In the genomic region with DNA sequence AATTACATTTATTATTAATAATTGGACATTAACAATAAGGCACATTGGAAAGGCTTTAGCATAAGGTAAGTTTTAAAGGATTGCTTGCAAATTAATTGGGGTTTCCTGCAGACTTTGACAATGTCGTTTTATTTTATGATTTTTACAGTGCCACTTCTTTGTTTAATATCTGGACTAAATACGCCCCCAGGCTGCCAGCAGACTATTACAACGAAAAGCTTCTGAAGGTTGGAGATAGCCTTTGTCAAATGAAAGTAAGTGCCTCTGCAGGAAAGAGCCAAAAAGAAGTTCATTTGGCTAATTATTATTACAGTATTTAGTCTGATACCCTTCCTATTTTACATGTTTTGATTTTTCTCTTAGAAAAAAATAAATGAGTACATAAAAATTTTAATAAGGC, we compare ENCODE assay signal across 8 cellular contexts. TPM values are rescaled to one million over a fixed set of nuclear protein-coding genes. Genes with fewer than 3 reads are reported as not detected.
A peak's percentile ranks its signal among the peaks of the same experiment; 100 is the strongest.
DNase-seq lines count a peak whose midpoint lies in the region; ATAC-seq and TF ChIP-seq lines count a peak whose summit lies in the region.

No MANE protein-coding gene starts in this region.

- TF ChIP-seq CTCF in HEK293 (tag by site-specific recombination; IDR thresholded peaks at IDR 0.05) (no peak), activated B cell treated with CpG ODN at 0.5 μM for 24 hours (IDR thresholded peaks at IDR 0.05) (no peak), Caco-2 (IDR thresholded peaks at IDR 0.05; ENCODE audit: insufficient read depth in 1 of 2, low read depth in 1 of 2, low read length in 1 of 2, severe bottlenecking in 1 of 2, unreplicated experiment in 1 of 2) (no peak)

- POLR2A ChIA-PET in HEK293 (lab: Yijun Ruan, JAX) (interaction anchor here (0.6 kb wide), 1 partner anchor 53 kb away, joined by 8 read pairs; no protein-coding TSS in a partner anchor), activated B cell treated with CpG ODN at 0.5 μM for 24 hours (lab: Charles Lee) (interaction anchor here (1.3 to 2.2 kb wide), 2 partner anchors 93 to 101 kb away, joined by 3 to 12 read pairs; a partner anchor contains a TSS), Caco-2 (lab: Charles Lee) (no interaction called here)

- ATAC-seq in CD4-positive, CD25-positive, alpha-beta regulatory T cell (ENCODE audit: low read depth in 2 of 2), result peak in 1 of 2 donors; percentile 13
- ATAC-seq in activated B cell treated with CpG ODN at 0.5 μM for 24 hours (ENCODE audit: low read depth), result peak; percentile 25
- ATAC-seq in GM21717 (IDR thresholded peaks at IDR 0.05; ENCODE audit: unreplicated experiment), result no peak

- no peaks in the 10 kb centered on the region for H3K36me3 Mint-ChIP-seq in CD4-positive, CD25-positive, alpha-beta regulatory T cell
- no peaks in the 10 kb centered on the region for H3K36me3 Mint-ChIP-seq in activated B cell treated with CpG ODN at 0.5 μM for 24 hours (ENCODE audit: low read depth)
- H3K36me3 Mint-ChIP-seq in immature natural killer cell, result no peaks in the 10 kb centered on the region
- H3K36me3 Mint-ChIP-seq in Caco-2 (ENCODE audit: insufficient read depth, unreplicated experiment), result no peaks in the 10 kb centered on the region

- H3K27me3 ChIP-seq in CD4-positive, CD25-positive, alpha-beta regulatory T cell (ENCODE audit: control insufficient read depth, insufficient read depth, low read length), result no peaks in the 10 kb centered on the region
- H3K27me3 ChIP-seq in Caco-2 (replicated peaks; ENCODE audit: control insufficient read depth, insufficient read depth, low read length), result no peaks in the 10 kb centered on the region; the same call in 1 of the 2 replicates

- peaks cover 38% of the 10 kb centered on the region for H3K4me1 ChIP-seq in CD4-positive, CD25-positive, alpha-beta regulatory T cell (ENCODE audit: control insufficient read depth, insufficient read depth, low read length, poor library complexity, severe bottlenecking)
- no peaks in the 10 kb centered on the region for H3K4me1 ChIP-seq in HEK293 (ENCODE audit: control insufficient read depth, insufficient read depth, low read length)
- no peaks in the 10 kb centered on the region for H3K4me1 ChIP-seq in Caco-2

- CTCF ChIA-PET in HEK293 (lab: Yijun Ruan, JAX) (interaction anchor here (0.6 to 2.2 kb wide), 3 partner anchors 11 to 97 kb away, joined by 3 to 9 read pairs (median 8); a partner anchor contains a TSS), activated B cell treated with CpG ODN at 0.5 μM for 24 hours (lab: Charles Lee) (no interaction called here), Caco-2 (lab: Charles Lee) (interaction anchor here (0.5 kb wide), 1 partner anchor 25 kb away, joined by 3 read pairs; no protein-coding TSS in a partner anchor)

- H3K27ac Mint-ChIP-seq in CD4-positive, CD25-positive, alpha-beta regulatory T cell, result peak overlapping the region; percentile 74 to 94 (median 91)
- H3K27ac Mint-ChIP-seq in activated B cell treated with CpG ODN at 0.5 μM for 24 hours, result no peak overlapping the region
- H3K27ac Mint-ChIP-seq in immature natural killer cell, result peak overlapping the region; percentile 88 to 96 (median 93)
- H3K27ac Mint-ChIP-seq in Caco-2 (ENCODE audit: unreplicated experiment), result no peak overlapping the region

- peaks cover 0 to 2% (median 0%) of the 10 kb centered on the region in 7 donors for H3K9me3 Mint-ChIP-seq in CD4-positive, CD25-positive, alpha-beta regulatory T cell
- no peaks in the 10 kb centered on the region for H3K9me3 Mint-ChIP-seq in activated B cell treated with CpG ODN at 0.5 μM for 24 hours
- H3K9me3 Mint-ChIP-seq in immature natural killer cell, result no peaks in the 10 kb centered on the region
- no peaks in the 10 kb centered on the region for H3K9me3 Mint-ChIP-seq in Caco-2 (ENCODE audit: unreplicated experiment)

- H3K4me1 Mint-ChIP-seq in CD4-positive, CD25-positive, alpha-beta regulatory T cell, result peaks cover 33 to 61% (median 45%) of the 10 kb centered on the region in 4 donors
- H3K4me1 Mint-ChIP-seq in activated B cell treated with CpG ODN at 0.5 μM for 24 hours, result peaks cover 35% of the 10 kb centered on the region
- H3K4me1 Mint-ChIP-seq in immature natural killer cell, result peaks cover 47 to 63% of the 10 kb centered on the region in 2 donors
- H3K4me1 Mint-ChIP-seq in Caco-2 (ENCODE audit: low read depth, unreplicated experiment), result no peaks in the 10 kb centered on the region

- no TSS peak for BruUV-seq in Caco-2 (replicated peaks; lab: Mats Ljungman, UMichigan)

- H3K4me3 Mint-ChIP-seq in CD4-positive, CD25-positive, alpha-beta regulatory T cell, result peak overlapping the region in 3 of 4 donors; percentile 20 to 41 (median 31)
- H3K4me3 Mint-ChIP-seq in activated B cell treated with CpG ODN at 0.5 μM for 24 hours (no peak overlapping the region), immature natural killer cell (peak overlapping the region; percentile 33 to 70 (median 64)), Caco-2 (ENCODE audit: unreplicated experiment) (no peak overlapping the region)

- H3K4me3 ChIP-seq in CD4-positive, CD25-positive, alpha-beta regulatory T cell (ENCODE audit: low read depth, low read length), result peak overlapping the region; percentile 65
- H3K4me3 ChIP-seq in HEK293 (ENCODE audit: low read depth, low read length), result no peak overlapping the region
- H3K4me3 ChIP-seq in Caco-2 (ENCODE audit: low read depth, low read length), result no peak overlapping the region

- intact Hi-C loops in activated B cell treated with CpG ODN at 0.5 μM for 24 hours (cut with micrococcal nuclease), result no loop called here
- intact Hi-C loops in Caco-2 (cut with micrococcal nuclease; ENCODE audit: unreplicated experiment), result no loop called here

- peak in 1 of 3 donors; percentile 31 for DNase-seq in CD4-positive, CD25-positive, alpha-beta regulatory T cell
- DNase-seq in activated B cell treated with CpG ODN at 0.5 μM for 24 hours (no peak), immature natural killer cell (peak in 2 of 3 donors; percentile 22 to 25), Caco-2 (no peak), kidney glomerular epithelial cell (lab: John Stamatoyannopoulos, UW) (no peak), COR-L47 (lab: John Stamatoyannopoulos, UW) (no peak)

- no peaks in the 10 kb centered on the region for H3K27me3 Mint-ChIP-seq in CD4-positive, CD25-positive, alpha-beta regulatory T cell
- H3K27me3 Mint-ChIP-seq in activated B cell treated with CpG ODN at 0.5 μM for 24 hours (no peaks in the 10 kb centered on the region), immature natural killer cell (ENCODE audit: low read depth in 3 of 3) (no peaks in the 10 kb centered on the region), Caco-2 (ENCODE audit: insufficient read depth, unreplicated experiment) (no peaks in the 10 kb centered on the region)

- H3K36me3 ChIP-seq in CD4-positive, CD25-positive, alpha-beta regulatory T cell (ENCODE audit: control insufficient read depth, insufficient read depth, low read length), result no peaks in the 10 kb centered on the region
- H3K36me3 ChIP-seq in HEK293 (ENCODE audit: control insufficient read depth in 2 of 2, insufficient read depth in 1 of 2, low read length in 2 of 2), result no peaks in the 10 kb centered on the region; a peak in 1 of 3 replicates
- no peaks in the 10 kb centered on the region for H3K36me3 ChIP-seq in Caco-2 (ENCODE audit: control insufficient read depth, insufficient read depth, low read length)

- H3K9me3 ChIP-seq in CD4-positive, CD25-positive, alpha-beta regulatory T cell (ENCODE audit: control insufficient read depth in 2 of 2, low read length in 2 of 2), result no peaks in the 10 kb centered on the region
- H3K9me3 ChIP-seq in HEK293 (ENCODE audit: control insufficient read depth, insufficient read depth, low read depth, low read length) (no peaks in the 10 kb centered on the region), Caco-2 (no peaks in the 10 kb centered on the region)

- H3K27ac ChIP-seq in CD4-positive, CD25-positive, alpha-beta regulatory T cell (ENCODE audit: insufficient read depth, low read length, poor library complexity, severe bottlenecking), result peak overlapping the region; percentile 51
- no peak overlapping the region for H3K27ac ChIP-seq in HEK293 (ENCODE audit: extremely low read depth, low read depth, low read length)

TF ChIP-seq in HEK293, 187 proteins besides CTCF, POLR2A, EP300 and RAD21 (continues in another document):
- TF ChIP-seq, protein P1, sequence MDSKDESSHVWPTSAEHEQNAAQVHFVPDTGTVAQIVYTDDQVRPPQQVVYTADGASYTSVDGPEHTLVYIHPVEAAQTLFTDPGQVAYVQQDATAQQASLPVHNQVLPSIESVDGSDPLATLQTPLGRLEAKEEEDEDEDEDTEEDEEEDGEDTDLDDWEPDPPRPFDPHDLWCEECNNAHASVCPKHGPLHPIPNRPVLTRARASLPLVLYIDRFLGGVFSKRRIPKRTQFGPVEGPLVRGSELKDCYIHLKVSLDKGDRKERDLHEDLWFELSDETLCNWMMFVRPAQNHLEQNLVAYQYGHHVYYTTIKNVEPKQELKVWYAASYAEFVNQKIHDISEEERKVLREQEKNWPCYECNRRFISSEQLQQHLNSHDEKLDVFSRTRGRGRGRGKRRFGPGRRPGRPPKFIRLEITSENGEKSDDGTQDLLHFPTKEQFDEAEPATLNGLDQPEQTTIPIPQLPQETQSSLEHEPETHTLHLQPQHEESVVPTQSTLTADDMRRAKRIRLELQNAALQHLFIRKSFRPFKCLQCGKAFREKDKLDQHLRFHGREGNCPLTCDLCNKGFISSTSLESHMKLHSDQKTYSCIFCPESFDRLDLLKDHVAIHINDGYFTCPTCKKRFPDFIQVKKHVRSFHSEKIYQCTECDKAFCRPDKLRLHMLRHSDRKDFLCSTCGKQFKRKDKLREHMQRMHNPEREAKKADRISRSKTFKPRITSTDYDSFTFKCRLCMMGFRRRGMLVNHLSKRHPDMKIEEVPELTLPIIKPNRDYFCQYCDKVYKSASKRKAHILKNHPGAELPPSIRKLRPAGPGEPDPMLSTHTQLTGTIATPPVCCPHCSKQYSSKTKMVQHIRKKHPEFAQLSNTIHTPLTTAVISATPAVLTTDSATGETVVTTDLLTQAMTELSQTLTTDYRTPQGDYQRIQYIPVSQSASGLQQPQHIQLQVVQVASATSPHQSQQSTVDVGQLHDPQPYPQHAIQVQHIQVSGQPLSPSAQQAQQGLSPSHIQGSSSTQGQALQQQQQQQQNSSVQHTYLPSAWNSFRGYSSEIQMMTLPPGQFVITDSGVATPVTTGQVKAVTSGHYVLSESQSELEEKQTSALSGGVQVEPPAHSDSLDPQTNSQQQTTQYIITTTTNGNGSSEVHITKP (tag by site-specific recombination; IDR thresholded peaks at IDR 0.05), result 0 out of 2 replicates have a peak, but pooled peaks have one; percentile 69

RNA-seq across cellular contexts. Expression of a gene that starts 11.3 kb away (rescaled TPM):
- total RNA-seq in CD4-positive, CD25-positive, alpha-beta regulatory T cell, result 0.27 TPM
- under 1 TPM in 2 of 4 donors, not detected in 2; 0.07 to 0.32 TPM for polyA plus RNA-seq in CD4-positive, CD25-positive, alpha-beta regulatory T cell
- total RNA-seq in activated B cell treated with CpG ODN at 0.5 μM for 24 hours (0.44 and 0.64 TPM in 2 replicates), Caco-2 (2022) (0.12 and 0.14 TPM in 2 replicates)
- under 1 TPM in 1 of 3 donors, not detected in 2; 0.13 TPM for polyA plus RNA-seq in immature natural killer cell

Comparison
In these comparisons a context has a peak if more than half of its experiments do, and no peak if none do; other contexts are left out.
1. DNase-seq: peak in immature natural killer cell (2 of 3); none in activated B cell treated with CpG ODN at 0.5 μM for 24 hours (single experiment), Caco-2 (0 of 2), kidney glomerular epithelial cell (single experiment) and COR-L47 (single experiment).
2. H3K27ac Mint-ChIP-seq: peak in CD4-positive, CD25-positive, alpha-beta regulatory T cell (3 of 3) and immature natural killer cell (6 of 6); none in activated B cell treated with CpG ODN at 0.5 μM for 24 hours (single experiment) and Caco-2 (single experiment).
3. H3K4me3 Mint-ChIP-seq: peak in CD4-positive, CD25-positive, alpha-beta regulatory T cell (3 of 4) and immature natural killer cell (5 of 5); none in activated B cell treated with CpG ODN at 0.5 μM for 24 hours (single experiment) and Caco-2 (single experiment).